In the genomic region with DNA sequence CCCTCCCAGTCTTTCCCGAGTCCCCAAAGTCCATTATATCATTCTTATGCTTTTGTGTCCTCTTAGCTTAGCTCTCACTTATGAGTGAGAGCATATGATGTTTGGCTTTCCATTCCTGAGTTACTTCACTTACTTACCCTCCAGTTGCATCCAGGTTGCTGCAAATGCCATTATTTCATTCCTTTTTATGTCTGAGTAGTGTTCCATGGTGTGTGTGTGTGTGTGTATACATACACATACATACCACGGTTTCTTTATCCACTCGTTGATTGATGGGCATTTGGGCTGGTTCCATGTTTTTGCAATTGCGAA, we compare ENCODE assay signal across 7 cellular contexts. TPM values are rescaled to one million over a fixed set of nuclear protein-coding genes. Genes with fewer than 3 reads are reported as not detected.
DNase-seq lines count a peak whose midpoint lies in the region; ATAC-seq, FAIRE-seq and TF ChIP-seq lines count a peak whose summit lies in the region.
"Not testable (repeated sequence)": the region's sequence is repeated elsewhere in the genome, so short reads cannot be mapped to it uniquely, and the experiment has no call there.

No MANE protein-coding gene starts in this region.

- CTCF ChIA-PET in A673 (lab: Charles Lee); IMR-90 (lab: Yijun Ruan, JAX): not testable (repeated sequence)

- intact Hi-C loops in A673 (cut with micrococcal nuclease; ENCODE audit: unreplicated experiment), result not testable (repeated sequence)
- intact Hi-C loops in IMR-90 (cut with micrococcal nuclease), result loop anchor here (5.0 kb wide), 1 partner anchor 33 kb away; no protein-coding TSS in a partner anchor

- H3K4me1 Mint-ChIP-seq in H9 (peaks cover 38 to 50% of the 10 kb centered on the region in 2 experiments), astrocyte (ENCODE audit: low read depth, unreplicated experiment) (peaks cover 36% of the 10 kb centered on the region), endothelial cell (ENCODE audit: unreplicated experiment) (peaks cover 43% of the 10 kb centered on the region), osteocyte (ENCODE audit: unreplicated experiment) (peaks cover 51% of the 10 kb centered on the region)

- H3K14ac ChIP-seq in H9 (ENCODE audit: insufficient read depth, low read length); IMR-90 (replicated peaks; ENCODE audit: low read depth, low read length): not testable (repeated sequence)

- dilution Hi-C loops in IMR-90 (cut with HindIII; ENCODE audit: low sequenced_read_pairs, unreplicated experiment), result not testable (repeated sequence)

- not testable (repeated sequence) for DNase-seq in A673 (ENCODE audit: low spot score); H9; IMR-90; astrocyte (ENCODE audit: low read depth); endothelial cell (ENCODE audit: low spot score); osteocyte (ENCODE audit: extremely low spot score, unreplicated experiment)
- DNase-seq in RCC 7860 (ENCODE audit: low spot score), result peak; percentile 48

- WGBS in H9 (ENCODE audit: extremely low coverage, insufficient read length, low lambda C conversion rate), result no CpG with 5 or more reads among the region's 4 CpGs
- WGBS in IMR-90 (ENCODE audit: extremely low coverage in 2 of 2, insufficient read length in 1 of 2), 2 experiments, result no CpG with 5 or more reads among the region's 4 CpGs

- not testable (repeated sequence) for H3K27me3 Mint-ChIP-seq in H9 (ENCODE audit: low read depth); astrocyte (ENCODE audit: low read depth, unreplicated experiment); endothelial cell (ENCODE audit: unreplicated experiment); osteocyte (ENCODE audit: unreplicated experiment)

- in situ Hi-C loops in IMR-90 (cut with MboI; ENCODE audit: low sequenced_read_pairs), result not testable (repeated sequence)

- not testable (repeated sequence) for H2BK20ac ChIP-seq in H9 (ENCODE audit: low read depth, low read length, poor library complexity, severe bottlenecking)
- peak overlapping the region; percentile 4; the same call in 1 of the 2 replicates for H2BK20ac ChIP-seq in IMR-90 (ENCODE audit: low read depth, low read length)

- not testable (repeated sequence) for H3K18ac ChIP-seq in H9 (ENCODE audit: insufficient read length, low read depth, low read length); IMR-90 (ENCODE audit: low read depth, low read length)

- not testable (repeated sequence) for H3K36me3 ChIP-seq in A673 (ENCODE audit: insufficient read depth, low read length, poor library complexity, severe bottlenecking); IMR-90 (ENCODE audit: control insufficient read depth, insufficient read depth, low read length); astrocyte (ENCODE audit: insufficient read depth, low read length)

- H4K91ac ChIP-seq in H9 (ENCODE audit: insufficient read length, low read depth, low read length), result not testable (repeated sequence)
- peak overlapping the region; percentile 6; the same call in 1 of the 2 replicates for H4K91ac ChIP-seq in IMR-90 (ENCODE audit: insufficient read depth, low read depth, low read length)

- not testable (repeated sequence) for H4K20me1 ChIP-seq in H9 (ENCODE audit: control insufficient read depth, insufficient read depth, insufficient read length); IMR-90 (ENCODE audit: insufficient read depth, low read length); astrocyte (ENCODE audit: insufficient read depth, low read length)

- not testable (repeated sequence) for H3K4me3 Mint-ChIP-seq in H9; astrocyte (ENCODE audit: unreplicated experiment)
- H3K4me3 Mint-ChIP-seq in endothelial cell (ENCODE audit: unreplicated experiment) (peak overlapping the region; percentile 44), osteocyte (ENCODE audit: unreplicated experiment) (peak overlapping the region; percentile 2)

- not testable (repeated sequence) for H3K27me3 ChIP-seq in A673 (replicated peaks; ENCODE audit: insufficient read depth, low read depth, low read length, poor library complexity); H9 (ENCODE audit: insufficient read depth, low read length); IMR-90 (ENCODE audit: control insufficient read depth, insufficient read depth, low read length); astrocyte (ENCODE audit: insufficient read depth, low read length)

- H2BK5ac ChIP-seq in H9 (ENCODE audit: insufficient read length, low read length); IMR-90 (ENCODE audit: low read depth, low read length, poor library complexity, severe bottlenecking): not testable (repeated sequence)

- not testable (repeated sequence) for H2AK5ac ChIP-seq in H9 (ENCODE audit: insufficient read length, low read length); IMR-90 (ENCODE audit: low read depth, low read length)

- H3T11ph ChIP-seq in H9 (ENCODE audit: low read length), result not testable (repeated sequence)

- H2AK9ac ChIP-seq in IMR-90 (replicated peaks; ENCODE audit: low read depth, low read length, poor library complexity), result not testable (repeated sequence)

- ATAC-seq in IMR-90 (ENCODE audit: low read depth), result peak; percentile 25; the same call in 1 of the 2 replicates

- peak overlapping the region; percentile 58 for H3K27ac ChIP-seq in A673 (ENCODE audit: low read depth, low read length, poor library complexity, severe bottlenecking)
- peak overlapping the region; percentile 32 for H3K27ac ChIP-seq in H9 (ENCODE audit: insufficient read length, low read depth, low read length)
- not testable (repeated sequence) for H3K27ac ChIP-seq in IMR-90 (ENCODE audit: insufficient read depth, low read length)
- peak overlapping the region; percentile 60 for H3K27ac ChIP-seq in astrocyte (ENCODE audit: low read depth, low read length)

- not testable (repeated sequence) for TF ChIP-seq RAD21 in IMR-90 (IDR thresholded peaks at IDR 0.05; ENCODE audit: low read length)

- not testable (repeated sequence) for TF ChIP-seq POLR2A in IMR-90 (IDR thresholded peaks at IDR 0.05; ENCODE audit: low read depth, low read length)

- H3K23ac ChIP-seq in H9 (ENCODE audit: insufficient read length, low read depth, low read length); IMR-90 (ENCODE audit: low read depth, low read length): not testable (repeated sequence)

- H3K9me3 ChIP-seq in A673 (ENCODE audit: low read depth, low read length, poor library complexity, severe bottlenecking); H9 (ENCODE audit: control insufficient read depth, low read depth, low read length); IMR-90 (ENCODE audit: control insufficient read depth, insufficient read depth, low read length); astrocyte (ENCODE audit: insufficient read depth, low read depth, low read length): not testable (repeated sequence)

- POLR2A ChIA-PET in A673 (lab: Charles Lee; ENCODE audit: low non-redundant PET); IMR-90 (lab: Charles Lee; ENCODE audit: unreplicated experiment): not testable (repeated sequence)

- H3K9me1 ChIP-seq in IMR-90 (ENCODE audit: insufficient read depth, low read length), result not testable (repeated sequence)

- peaks cover 42% of the 10 kb centered on the region for H3K4me1 ChIP-seq in A673 (ENCODE audit: insufficient read depth, low read length, poor library complexity, severe bottlenecking)
- not testable (repeated sequence) for H3K4me1 ChIP-seq in H9 (ENCODE audit: insufficient read depth, low read length); IMR-90 (ENCODE audit: control insufficient read depth, insufficient read depth, low read length)
- H3K4me1 ChIP-seq in astrocyte (ENCODE audit: insufficient read depth, low read length), result peaks cover 30% of the 10 kb centered on the region

- H3K9ac ChIP-seq in H9 (ENCODE audit: extremely low read depth, insufficient read length, low read length); IMR-90 (ENCODE audit: low read depth, low read length): not testable (repeated sequence)
- H3K9ac ChIP-seq in astrocyte (ENCODE audit: low read length), result peak overlapping the region; percentile 50

- H4K8ac ChIP-seq in H9 (replicated peaks; ENCODE audit: insufficient read length, low read depth, low read length); IMR-90 (ENCODE audit: low read depth in 2 of 2, low read length in 2 of 2): not testable (repeated sequence)

- H3K27ac Mint-ChIP-seq in H9, result peak overlapping the region in 2 of 3 experiments; percentile 78 to 90; a peak in 2 of 7 replicates
- H3K27ac Mint-ChIP-seq in astrocyte (ENCODE audit: unreplicated experiment), result peak overlapping the region; percentile 79
- H3K27ac Mint-ChIP-seq in endothelial cell (ENCODE audit: unreplicated experiment), result peak overlapping the region; percentile 90
- peak overlapping the region; percentile 80 for H3K27ac Mint-ChIP-seq in osteocyte (ENCODE audit: unreplicated experiment)

- BruUV-seq in A673 (replicated peaks; lab: Mats Ljungman, UMichigan); IMR-90 (replicated peaks; lab: Mats Ljungman, UMichigan): not testable (repeated sequence)

- H3K4me3 ChIP-seq in A673 (ENCODE audit: low read depth, low read length, poor library complexity, severe bottlenecking); IMR-90 (ENCODE audit: insufficient read depth, low read depth, low read length); astrocyte (ENCODE audit: insufficient read depth, low read depth, low read length): not testable (repeated sequence)

- TF ChIP-seq CTCF in A673 (conservative IDR thresholded peaks at IDR 0.05; ENCODE audit: low read depth, low read length); H9 (conservative IDR thresholded peaks at IDR 0.05); IMR-90 (conservative IDR thresholded peaks at IDR 0.05; ENCODE audit: low read depth, low read length); astrocyte (IDR thresholded peaks at IDR 0.05; ENCODE audit: insufficient read depth, low read depth, low read length); endothelial cell (IDR thresholded peaks at IDR 0.05; ENCODE audit: unreplicated experiment); osteocyte (IDR thresholded peaks at IDR 0.05): not testable (repeated sequence)

- H3K79me2 ChIP-seq in H9 (ENCODE audit: insufficient read depth, low read length), result peaks cover 15% of the 10 kb centered on the region; the same call in 1 of the 2 replicates
- peaks cover 11% of the 10 kb centered on the region for H3K79me2 ChIP-seq in astrocyte (ENCODE audit: insufficient read depth, low read length)

- not testable (repeated sequence) for H2BK120ac ChIP-seq in H9 (ENCODE audit: low read depth, low read length, poor library complexity, severe bottlenecking); IMR-90 (ENCODE audit: low read depth, low read length)

- H2BK15ac ChIP-seq in H9 (ENCODE audit: low read depth, low read length); IMR-90 (ENCODE audit: low read depth, low read length): not testable (repeated sequence)

- H3K79me1 ChIP-seq in H9 (ENCODE audit: insufficient read depth, low read depth, low read length, poor library complexity, severe bottlenecking); IMR-90 (ENCODE audit: low read depth in 1 of 2, low read length in 2 of 2): not testable (repeated sequence)

- H3K4me2 ChIP-seq in H9 (ENCODE audit: insufficient read depth, insufficient read length, low read length); IMR-90 (ENCODE audit: low read depth, low read length): not testable (repeated sequence)
- peak overlapping the region; percentile 64 for H3K4me2 ChIP-seq in astrocyte (ENCODE audit: low read length)

- H3K4ac ChIP-seq in H9 (ENCODE audit: low read depth, low read length); IMR-90 (ENCODE audit: low read depth, low read length): not testable (repeated sequence)

- H3K23me2 ChIP-seq in H9 (ENCODE audit: insufficient read length, low read depth, low read length, poor library complexity, severe bottlenecking), result not testable (repeated sequence)

- not testable (repeated sequence) for H2AFZ ChIP-seq in H9 (ENCODE audit: low read length); IMR-90 (replicated peaks; ENCODE audit: low read length, poor library complexity); astrocyte (ENCODE audit: low read depth, low read length)

- not testable (repeated sequence) for FAIRE-seq in RCC 7860 (lab: Jason Lieb, UNC)
- FAIRE-seq in astrocyte (lab: Jason Lieb, UNC), result peak; percentile 59

- not testable (repeated sequence) for H2BK12ac ChIP-seq in H9 (ENCODE audit: insufficient read length, low read depth, low read length)

- H3K9me3 Mint-ChIP-seq in H9; astrocyte (ENCODE audit: unreplicated experiment); endothelial cell (ENCODE audit: unreplicated experiment); osteocyte (ENCODE audit: unreplicated experiment): not testable (repeated sequence)

- H3K36me3 Mint-ChIP-seq in H9 (ENCODE audit: insufficient read depth in 1 of 3, low read depth in 3 of 3), result peaks cover 6 to 15% (median 11%) of the 10 kb centered on the region in 3 experiments; a peak in 6 of 7 replicates
- H3K36me3 Mint-ChIP-seq in astrocyte (ENCODE audit: low read depth, unreplicated experiment); endothelial cell (ENCODE audit: low read depth, unreplicated experiment); osteocyte (ENCODE audit: unreplicated experiment): not testable (repeated sequence)

- not testable (repeated sequence) for H3K56ac ChIP-seq in H9 (ENCODE audit: insufficient read length, low read depth, low read length); IMR-90 (ENCODE audit: extremely low read depth, insufficient read depth, low read length)

- not testable (repeated sequence) for H4K5ac ChIP-seq in H9 (ENCODE audit: insufficient read length, low read depth, low read length); IMR-90 (ENCODE audit: low read depth, low read length)

RNA-seq across cellular contexts. Expression of gene GALNT7, which starts 50.5 kb away (rescaled TPM):
- total RNA-seq in A673 (2021), result 89.7 and 90.7 TPM in 2 replicates
- total RNA-seq in H9 (2021), result 55.3 and 57.3 TPM in 2 replicates
- 31.2 and 43.9 TPM in 2 replicates for total RNA-seq in IMR-90 (2012; rRNA removed)
- 14.3 and 19.1 TPM in 2 replicates for polyA plus RNA-seq in IMR-90 (2012; rRNA removed)
- 3.6 and 4.2 TPM in 2 replicates for polyA plus RNA-seq in IMR-90 (2012; cell fraction: cytosol; rRNA removed)
- 2.9 and 26.0 TPM in 2 replicates for polyA plus RNA-seq in IMR-90 (2012; cell fraction: nucleus; rRNA removed; ENCODE audit: low replicate concordance)
- total RNA-seq in astrocyte, result 97.6 and 98.5 TPM in 2 replicates
- 80.9 TPM for total RNA-seq in endothelial cell (ENCODE audit: unreplicated experiment)
- total RNA-seq in osteocyte, result 35.0 and 38.5 TPM in 2 replicates
